ENCODE assay signal across 23 cellular contexts in the genomic region with DNA sequence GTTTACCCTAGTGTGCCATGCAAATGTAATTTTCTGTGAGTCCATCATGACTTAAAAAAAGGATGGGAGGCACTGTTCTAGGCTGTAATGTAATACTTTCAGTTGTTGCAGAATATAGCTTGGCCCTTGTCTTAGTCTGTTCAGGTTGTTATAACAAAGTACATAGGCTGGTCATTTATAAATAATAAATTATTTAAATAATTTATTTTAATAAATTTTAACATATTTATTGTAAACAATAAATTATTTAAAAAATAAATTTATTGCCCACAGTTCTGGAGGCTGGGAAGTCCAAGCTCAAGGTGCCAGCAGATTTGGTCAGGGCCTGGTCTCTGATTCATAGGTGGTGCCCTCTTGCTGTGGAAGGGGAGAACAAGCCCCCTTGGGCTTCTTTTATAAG. TPM values are rescaled to one million over a fixed set of nuclear protein-coding genes. Genes with fewer than 3 reads are reported as not detected.
DNase-seq lines count a peak whose midpoint lies in the region; ATAC-seq, FAIRE-seq and TF ChIP-seq lines count a peak whose summit lies in the region.
"Had no signal": no experiment of that assay in that cellular context is flagged by ENCODE, and none has a peak within 500 bp of the region (broad histone marks: within the 10 kb centered on the region; RNA-seq: fewer than 3 reads in every experiment).

No MANE protein-coding gene starts in this region.

- H3K4me2 ChIP-seq in HepG2 (ENCODE audit: low read depth, low read length): no peak overlapping the region
- H3K4me2 ChIP-seq: A549; BLaER1 treated with 17β-estradiol and CSF1 and Interleukin-3, amounts not matched to agents 10 nM and 100 nM had no signal

- TF ChIP-seq POLR2A in HepG2 (IDR thresholded peaks at IDR 0.05; ENCODE audit: insufficient read depth in 1 of 2, low read depth in 2 of 2, low read length in 2 of 2) (no peak), right lobe of liver (IDR thresholded peaks at IDR 0.05) (no peak)

- H3K27me3 Mint-ChIP-seq in WTC11 (ENCODE audit: low read depth) (no peaks in the 10 kb centered on the region), endodermal cell (ENCODE audit: insufficient read depth) (no peaks in the 10 kb centered on the region)
- peaks cover 10% of the 10 kb centered on the region for H3K27me3 Mint-ChIP-seq in activated CD4-positive, alpha-beta T cell treated with anti-CD3 and anti-CD28 coated beads, Interleukin-2, amount 10 ng/mL, durations not matched to agents 7 days and 5 days

- H3K4me1 ChIP-seq in HepG2 (ENCODE audit: insufficient read depth, low read length) (no peaks in the 10 kb centered on the region), right lobe of liver (peaks cover 0 to 4% (median 0%) of the 10 kb centered on the region in 4 donors), endodermal cell (ENCODE audit: control insufficient read depth, insufficient read depth, low read length) (no peaks in the 10 kb centered on the region)
- H3K4me1 ChIP-seq: A549, Caco-2 had no signal

- in situ Hi-C loops in HepG2 (cut with HindIII; ENCODE audit: extremely low pct_ligation_motif_present, low pct_unique_long_range_greater_than_20kb): no loop called here

- H3K27me3 ChIP-seq in HepG2 (ENCODE audit: control insufficient read depth in 1 of 2, insufficient read depth in 2 of 2, low read length in 2 of 2): 0 out of 5 replicates have a peak, but pooled peaks cover 0 to 3% of the 10 kb centered on the region in 2 experiments
- no peaks in the 10 kb centered on the region for H3K27me3 ChIP-seq in right lobe of liver
- H3K27me3 ChIP-seq in endodermal cell (ENCODE audit: control insufficient read depth, insufficient read depth, low read length, poor library complexity, severe bottlenecking): no peaks in the 10 kb centered on the region
- H3K27me3 ChIP-seq: BLaER1 treated with 17β-estradiol and CSF1 and Interleukin-3, amounts not matched to agents 10 nM and 100 nM had no signal

- H3K9me3 Mint-ChIP-seq in WTC11 (peaks cover 6% of the 10 kb centered on the region), endodermal cell (no peaks in the 10 kb centered on the region)
- H3K9me3 Mint-ChIP-seq in activated CD4-positive, alpha-beta T cell treated with anti-CD3 and anti-CD28 coated beads, Interleukin-2, amount 10 ng/mL, durations not matched to agents 7 days and 5 days: no peaks in the 10 kb centered on the region
- H3K9me3 Mint-ChIP-seq: CD4-positive, alpha-beta T cell; CD8-positive, alpha-beta T cell had no signal

- intact Hi-C loops in HepG2 (cut with micrococcal nuclease; ENCODE audit: unreplicated experiment) (no loop called here), right lobe of liver (cut with DNase I) (no loop called here)

- H3K36me3 Mint-ChIP-seq in WTC11 (no peaks in the 10 kb centered on the region), endodermal cell (ENCODE audit: low read depth) (no peaks in the 10 kb centered on the region)
- H3K36me3 Mint-ChIP-seq in activated CD4-positive, alpha-beta T cell treated with anti-CD3 and anti-CD28 coated beads, Interleukin-2, amount 10 ng/mL, durations not matched to agents 7 days and 5 days (ENCODE audit: low read depth): no peaks in the 10 kb centered on the region
- H3K36me3 Mint-ChIP-seq: CD8-positive, alpha-beta T cell had no signal

- CTCF ChIA-PET in HepG2 (lab: Yijun Ruan, JAX; ENCODE audit: low intra/inter-chr PET ratio, low total read pairs) (no interaction called here), WTC11 (lab: Charles Lee) (interaction anchor here (1.3 kb wide), 1 partner anchor 19 kb away, joined by 3 read pairs; no protein-coding TSS in a partner anchor)
- CTCF ChIA-PET in activated CD4-positive, alpha-beta T cell treated with anti-CD3 and anti-CD28 coated beads, Interleukin-2, amount 10 ng/mL, durations not matched to agents 7 days and 5 days (lab: Charles Lee): interaction anchor here (0.6 kb wide), 1 partner anchor 75 kb away, joined by 3 read pairs; no protein-coding TSS in a partner anchor

- no TSS peak for BruUV-seq in HepG2 (replicated peaks; lab: Mats Ljungman, UMichigan)

- H3K9me3 ChIP-seq in HepG2 (ENCODE audit: low read length): no peaks in the 10 kb centered on the region
- H3K9me3 ChIP-seq in right lobe of liver: no peaks in the 10 kb centered on the region
- H3K9me3 ChIP-seq in endodermal cell (ENCODE audit: control insufficient read depth, low read length): no peaks in the 10 kb centered on the region
- H3K9me3 ChIP-seq: A549, Caco-2 had no signal

- POLR2A ChIA-PET in HepG2 (lab: Yijun Ruan, JAX): no interaction called here
- POLR2A ChIA-PET in WTC11 (lab: Charles Lee): no interaction called here
- POLR2A ChIA-PET in activated CD4-positive, alpha-beta T cell treated with anti-CD3 and anti-CD28 coated beads, Interleukin-2, amount 10 ng/mL, durations not matched to agents 7 days and 5 days (lab: Charles Lee): no interaction called here

- no peak overlapping the region for H3K4me3 ChIP-seq in HepG2 (replicated peaks in 1 of 3; ENCODE audit: insufficient read depth in 1 of 3, low read depth in 2 of 3, low read length in 3 of 3)
- no peak overlapping the region for H3K4me3 ChIP-seq in right lobe of liver
- H3K4me3 ChIP-seq in endodermal cell (ENCODE audit: low read length): no peak overlapping the region
- H3K4me3 ChIP-seq: A549; BLaER1 treated with 17β-estradiol and CSF1 and Interleukin-3, amounts not matched to agents 10 nM and 100 nM had no signal

- H2AFZ ChIP-seq in HepG2 (ENCODE audit: low read length): no peak overlapping the region

- FAIRE-seq in HepG2 (lab: Jason Lieb, UNC): no peak
- FAIRE-seq: A549, D721Med, G401.6, GM12892, GM18507 had no signal

- TF ChIP-seq RAD21 in HepG2 (CRISPR knock-in tag; IDR thresholded peaks at IDR 0.05): no peak

- H3K27ac Mint-ChIP-seq in WTC11 (no peak overlapping the region), endodermal cell (no peak overlapping the region)
- no peak overlapping the region for H3K27ac Mint-ChIP-seq in activated CD4-positive, alpha-beta T cell treated with anti-CD3 and anti-CD28 coated beads, Interleukin-2, amount 10 ng/mL, durations not matched to agents 7 days and 5 days
- H3K27ac Mint-ChIP-seq: B cell; CD4-positive, alpha-beta T cell; CD8-positive, alpha-beta T cell had no signal

- no peak overlapping the region for H3K27ac ChIP-seq in HepG2 (ENCODE audit: extremely low read length, insufficient read depth, low read length)
- H3K27ac ChIP-seq in right lobe of liver: no peak overlapping the region
- H3K27ac ChIP-seq in endodermal cell (ENCODE audit: low read depth, low read length): no peak overlapping the region
- H3K27ac ChIP-seq: 22Rv1; A549; BLaER1 treated with 17β-estradiol and CSF1 and Interleukin-3, amounts not matched to agents 10 nM and 100 nM; C4-2B had no signal

- H4K20me1 ChIP-seq in HepG2 (ENCODE audit: insufficient read depth, low read length): no peaks in the 10 kb centered on the region
- H4K20me1 ChIP-seq: BLaER1 treated with 17β-estradiol and CSF1 and Interleukin-3, amounts not matched to agents 10 nM and 100 nM had no signal

- H3K4me1 Mint-ChIP-seq in WTC11 (peaks cover 4% of the 10 kb centered on the region), endodermal cell (no peaks in the 10 kb centered on the region)
- H3K4me1 Mint-ChIP-seq in activated CD4-positive, alpha-beta T cell treated with anti-CD3 and anti-CD28 coated beads, Interleukin-2, amount 10 ng/mL, durations not matched to agents 7 days and 5 days: no peaks in the 10 kb centered on the region
- H3K4me1 Mint-ChIP-seq: B cell had no signal

- DNase-seq in HepG2 (ENCODE audit: low spot score) (no peak), right lobe of liver (no peak), WTC11 (ENCODE audit: low spot score) (no peak), endodermal cell (no peak)
- no peak for DNase-seq in activated CD4-positive, alpha-beta T cell treated with anti-CD3 and anti-CD28 coated beads, Interleukin-2, amount 10 ng/mL, durations not matched to agents 7 days and 5 days
- DNase-seq: AML-193; Caco-2; Calu3; CD4-positive, alpha-beta T cell; CD8-positive, alpha-beta T cell; DMS79 treated with DMSO at 0.1 percent for 48 hours; GF-D8 had no signal

- no peaks in the 10 kb centered on the region for H3K36me3 ChIP-seq in HepG2 (replicated peaks in 1 of 2; ENCODE audit: control insufficient read depth in 1 of 2, insufficient read depth in 2 of 2, low read length in 2 of 2)
- H3K36me3 ChIP-seq in right lobe of liver: no peaks in the 10 kb centered on the region
- H3K36me3 ChIP-seq in endodermal cell (ENCODE audit: control insufficient read depth, insufficient read depth, low read length): no peaks in the 10 kb centered on the region
- H3K36me3 ChIP-seq: BLaER1 treated with 17β-estradiol and CSF1 and Interleukin-3, amounts not matched to agents 10 nM and 100 nM had no signal

- H3K79me2 ChIP-seq in HepG2 (ENCODE audit: insufficient read depth, low read length): no peaks in the 10 kb centered on the region

- TF ChIP-seq EP300 in HepG2 (IDR thresholded peaks at IDR 0.05; ENCODE audit: low read depth in 2 of 2, low read length in 2 of 2): no peak
- no peak for TF ChIP-seq EP300 in HepG2 (CRISPR knock-in tag; IDR thresholded peaks at IDR 0.05; ENCODE audit: borderline replicate concordance)

- ATAC-seq in HepG2 (no peak), right lobe of liver (no peak), WTC11 (no peak), HG03135 (IDR thresholded peaks at IDR 0.05; ENCODE audit: unreplicated experiment) (no peak)
- ATAC-seq: A549; CD8-positive, alpha-beta T cell had no signal

- TF ChIP-seq CTCF in HepG2 (CRISPR knock-in tag; IDR thresholded peaks at IDR 0.05) (no peak), right lobe of liver (IDR thresholded peaks at IDR 0.05) (no peak), WTC11 (IDR thresholded peaks at IDR 0.05) (no peak), endodermal cell (conservative IDR thresholded peaks at IDR 0.05) (peak; percentile 22)

- H3K4me3 Mint-ChIP-seq in WTC11 (no peak overlapping the region), endodermal cell (no peak overlapping the region)
- no peak overlapping the region for H3K4me3 Mint-ChIP-seq in activated CD4-positive, alpha-beta T cell treated with anti-CD3 and anti-CD28 coated beads, Interleukin-2, amount 10 ng/mL, durations not matched to agents 7 days and 5 days
- H3K4me3 Mint-ChIP-seq: B cell; CD4-positive, alpha-beta T cell; CD8-positive, alpha-beta T cell had no signal

- H3K9ac ChIP-seq in HepG2 (ENCODE audit: insufficient read depth, low read depth, low read length) (no peak overlapping the region), endodermal cell (ENCODE audit: extremely low read depth, low read length, poor library complexity, severe bottlenecking) (no peak overlapping the region)
- H3K9ac ChIP-seq: BLaER1 treated with 17β-estradiol and CSF1 and Interleukin-3, amounts not matched to agents 10 nM and 100 nM had no signal

RNA-seq across cellular contexts. Expression of a gene that starts 35.2 kb away (rescaled TPM):
- total RNA-seq in HepG2 (2016; rRNA removed; fragmentation: Illumina TruSeq; extraction: Trizol) (0.91 TPM in 2 replicates), right lobe of liver (10 to 100 TPM in 4 of 6 experiments, 1 to 10 TPM in 2; 9.5 to 18.4 (median 14.7) TPM), WTC11 (2021) (0.78 to 2.2 TPM (median 0.96 TPM) in 3 replicates), endodermal cell (under 1 TPM; 0.77 to 0.88 TPM)
- total RNA-seq in HepG2 (2016; cell fraction: cytosol; rRNA removed; fragmentation: Illumina TruSeq; extraction: Trizol; ENCODE audit: low read depth): 0.09 TPM in 1 of 2 replicates, not detected in the other
- total RNA-seq in HepG2 (2016; cell fraction: insoluble cytoplasmic fraction; rRNA removed; fragmentation: Illumina TruSeq; extraction: Trizol): 0.54 and 0.63 TPM in 2 replicates
- 0.24 and 0.53 TPM in 2 replicates for total RNA-seq in HepG2 (2016; cell fraction: membrane; rRNA removed; fragmentation: Illumina TruSeq; extraction: Trizol)
- 0.53 and 0.56 TPM in 2 replicates for total RNA-seq in HepG2 (2016; cell fraction: nucleus; rRNA removed; fragmentation: Illumina TruSeq; extraction: Trizol)
- polyA plus RNA-seq in HepG2 (2011; rRNA removed): 0.78 and 0.93 TPM in 2 replicates
- polyA plus RNA-seq in HepG2 (2011; cell fraction: cytosol; rRNA removed): 0.19 and 0.24 TPM in 2 replicates
- polyA plus RNA-seq in HepG2 (2011; cell fraction: nucleus; rRNA removed): 2.5 and 2.8 TPM in 2 replicates
- 0.65 and 1.2 TPM in 2 replicates for polyA plus RNA-seq in HepG2 (2012)
- polyA plus RNA-seq in HepG2 (2016; cell fraction: cytosol; fragmentation: Illumina TruSeq; extraction: Trizol; ENCODE audit: low read depth): 0.03 and 0.10 TPM in 2 replicates
- 0.47 and 0.78 TPM in 2 replicates for polyA plus RNA-seq in HepG2 (2016; cell fraction: insoluble cytoplasmic fraction; fragmentation: Illumina TruSeq; extraction: Trizol; ENCODE audit: low read depth)
- 0.13 and 0.31 TPM in 2 replicates for polyA plus RNA-seq in HepG2 (2016; cell fraction: membrane; fragmentation: Illumina TruSeq; extraction: Trizol; ENCODE audit: low read depth)
- 0.53 and 0.68 TPM in 2 replicates for polyA plus RNA-seq in HepG2 (2016; cell fraction: nucleus; fragmentation: Illumina TruSeq; extraction: Trizol; ENCODE audit: insufficient read depth, low read depth)
- polyA minus RNA-seq in HepG2 (2011; rRNA and poly(A)+ RNA removed; ENCODE audit: low replicate concordance): 3.3 and 5.8 TPM in 2 replicates
- polyA minus RNA-seq in HepG2 (2011; cell fraction: cytosol; rRNA and poly(A)+ RNA removed): 0.20 and 0.88 TPM in 2 replicates
- polyA minus RNA-seq in HepG2 (2011; cell fraction: nucleus; rRNA and poly(A)+ RNA removed): 10.7 and 12.4 TPM in 2 replicates
- polyA plus RNA-seq in endodermal cell (2013, experiment 1 of 2): 3.6 TPM
- polyA plus RNA-seq in endodermal cell (2013, experiment 2 of 2): 3.8 TPM
- under 1 TPM; 0.62 to 0.77 TPM for total RNA-seq in activated CD4-positive, alpha-beta T cell treated with anti-CD3 and anti-CD28 coated beads, Interleukin-2, amount 10 ng/mL, durations not matched to agents 7 days and 5 days
- total RNA-seq: A172 had no signal
